Comparison of ENCODE assay signal across 1 cellular context in the genomic region with DNA sequence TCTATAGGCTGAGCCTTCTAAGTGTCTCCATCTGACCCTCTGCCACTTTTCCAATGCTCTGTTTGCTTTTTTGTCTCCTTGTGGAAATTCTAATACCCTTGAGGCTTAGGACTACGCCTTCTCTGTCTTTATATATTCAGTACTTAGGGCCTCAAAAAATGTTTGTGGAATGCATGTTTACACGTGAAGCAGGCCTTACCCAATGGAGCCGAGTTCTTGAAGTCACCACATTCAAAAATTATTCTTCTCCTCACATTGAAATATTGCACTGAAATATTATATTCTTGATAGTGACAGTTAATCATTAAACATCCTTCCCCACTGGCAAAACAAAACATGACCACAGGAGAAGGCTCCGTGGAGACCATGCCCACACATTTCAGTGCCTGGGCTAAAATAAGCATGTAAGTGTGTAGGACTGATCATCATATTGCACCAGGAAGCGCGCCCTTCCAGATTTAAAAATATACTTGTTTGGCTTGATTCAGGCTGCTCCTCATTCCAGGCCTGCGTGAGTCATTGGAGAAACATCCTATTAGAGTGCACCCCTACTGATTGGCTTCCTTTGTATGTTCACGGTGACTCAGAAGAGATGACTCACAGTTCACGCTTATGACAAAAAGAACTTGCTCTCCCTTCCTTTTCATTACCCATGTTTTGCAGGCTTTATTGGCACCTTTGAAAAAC.
TF ChIP-seq lines count a peak whose summit lies in the region.

No MANE protein-coding gene starts in this region.

TF ChIP-seq in HepG2, 621 proteins besides CTCF, POLR2A, EP300 and RAD21 (continued from another document and continues in another):
- TF ChIP-seq ZIK1 (CRISPR knock-in tag; IDR thresholded peaks at IDR 0.05; ENCODE audit: borderline replicate concordance, low read depth) (no peak), ZNF232 (CRISPR knock-in tag; IDR thresholded peaks at IDR 0.05; ENCODE audit: borderline replicate concordance) (no peak), ZBTB21 (CRISPR knock-in tag; IDR thresholded peaks at IDR 0.05) (peak; percentile 17; the same call in 1 of the 2 replicates), HHEX (CRISPR knock-in tag; IDR thresholded peaks at IDR 0.05) (0 out of 2 replicates have a peak, but pooled peaks have one; percentile 22), DNMT3B (CRISPR knock-in tag; conservative IDR thresholded peaks at IDR 0.05) (peak; percentile 95), ZBTB3 (CRISPR knock-in tag; IDR thresholded peaks at IDR 0.05; ENCODE audit: borderline replicate concordance, low read depth) (no peak), SUZ12 (IDR thresholded peaks at IDR 0.05; ENCODE audit: low read depth, low read length) (no peak), ZNF230 (CRISPR knock-in tag; IDR thresholded peaks at IDR 0.05) (no peak), STAT5B (CRISPR knock-in tag; IDR thresholded peaks at IDR 0.05) (no peak), AGO2 (optimal IDR thresholded peaks at IDR 0.05; ENCODE audit: low read depth, low read length) (no peak), KLF16 (CRISPR knock-in tag; IDR thresholded peaks at IDR 0.05) (0 out of 4 replicates have a peak, but pooled peaks of 1 of the 2 experiments have one; percentile 49), ZNF205 (CRISPR knock-in tag; IDR thresholded peaks at IDR 0.05) (no peak), REXO4 (CRISPR knock-in tag; IDR thresholded peaks at IDR 0.05; ENCODE audit: borderline replicate concordance) (no peak), ETV5 (CRISPR knock-in tag; IDR thresholded peaks at IDR 0.05; ENCODE audit: borderline replicate concordance) (peak; percentile 55; the same call in 1 of the 2 replicates), NKX3-1 (CRISPR knock-in tag; IDR thresholded peaks at IDR 0.05) (no peak), JARID2 (CRISPR knock-in tag; IDR thresholded peaks at IDR 0.05; ENCODE audit: insufficient replicate concordance) (no peak), PLRG1 (conservative IDR thresholded peaks at IDR 0.05) (no peak), GABPA (IDR thresholded peaks at IDR 0.05; ENCODE audit: low read depth, low read length) (no peak), GABPA (CRISPR knock-in tag; IDR thresholded peaks at IDR 0.05; ENCODE audit: low read depth) (0 out of 2 replicates have a peak, but pooled peaks have one; percentile 18), KMT2B (CRISPR knock-in tag; IDR thresholded peaks at IDR 0.05) (no peak; the same call in 1 of the 2 replicates), ZNF644 (CRISPR knock-in tag; IDR thresholded peaks at IDR 0.05; ENCODE audit: low read depth) (peak; percentile 74), ZFP36L1 (CRISPR knock-in tag; IDR thresholded peaks at IDR 0.05) (no peak), YEATS4 (CRISPR knock-in tag; IDR thresholded peaks at IDR 0.05; ENCODE audit: borderline replicate concordance) (0 out of 2 replicates have a peak, but pooled peaks have one; percentile 34), HNRNPLL (IDR thresholded peaks at IDR 0.05; ENCODE audit: low read depth, low read length, poor library complexity, severe bottlenecking) (no peak), FOXK2 (IDR thresholded peaks at IDR 0.05) (no peak), MED1 (CRISPR knock-in tag; IDR thresholded peaks at IDR 0.05) (peak; percentile 74), ZNF776 (CRISPR knock-in tag; IDR thresholded peaks at IDR 0.05) (no peak), SETDB1 (CRISPR knock-in tag; IDR thresholded peaks at IDR 0.05; ENCODE audit: borderline replicate concordance) (no peak), ZNF263 (CRISPR knock-in tag; IDR thresholded peaks at IDR 0.05) (no peak), ZNF792 (CRISPR knock-in tag; IDR thresholded peaks at IDR 0.05) (no peak), POLR2G (IDR thresholded peaks at IDR 0.05; ENCODE audit: low read depth, low read length) (no peak), ZNF510 (CRISPR knock-in tag; IDR thresholded peaks at IDR 0.05; ENCODE audit: low read depth) (no peak), ZNF234 (CRISPR knock-in tag; conservative IDR thresholded peaks at IDR 0.05) (no peak)
- TF ChIP-seq, protein P1, sequence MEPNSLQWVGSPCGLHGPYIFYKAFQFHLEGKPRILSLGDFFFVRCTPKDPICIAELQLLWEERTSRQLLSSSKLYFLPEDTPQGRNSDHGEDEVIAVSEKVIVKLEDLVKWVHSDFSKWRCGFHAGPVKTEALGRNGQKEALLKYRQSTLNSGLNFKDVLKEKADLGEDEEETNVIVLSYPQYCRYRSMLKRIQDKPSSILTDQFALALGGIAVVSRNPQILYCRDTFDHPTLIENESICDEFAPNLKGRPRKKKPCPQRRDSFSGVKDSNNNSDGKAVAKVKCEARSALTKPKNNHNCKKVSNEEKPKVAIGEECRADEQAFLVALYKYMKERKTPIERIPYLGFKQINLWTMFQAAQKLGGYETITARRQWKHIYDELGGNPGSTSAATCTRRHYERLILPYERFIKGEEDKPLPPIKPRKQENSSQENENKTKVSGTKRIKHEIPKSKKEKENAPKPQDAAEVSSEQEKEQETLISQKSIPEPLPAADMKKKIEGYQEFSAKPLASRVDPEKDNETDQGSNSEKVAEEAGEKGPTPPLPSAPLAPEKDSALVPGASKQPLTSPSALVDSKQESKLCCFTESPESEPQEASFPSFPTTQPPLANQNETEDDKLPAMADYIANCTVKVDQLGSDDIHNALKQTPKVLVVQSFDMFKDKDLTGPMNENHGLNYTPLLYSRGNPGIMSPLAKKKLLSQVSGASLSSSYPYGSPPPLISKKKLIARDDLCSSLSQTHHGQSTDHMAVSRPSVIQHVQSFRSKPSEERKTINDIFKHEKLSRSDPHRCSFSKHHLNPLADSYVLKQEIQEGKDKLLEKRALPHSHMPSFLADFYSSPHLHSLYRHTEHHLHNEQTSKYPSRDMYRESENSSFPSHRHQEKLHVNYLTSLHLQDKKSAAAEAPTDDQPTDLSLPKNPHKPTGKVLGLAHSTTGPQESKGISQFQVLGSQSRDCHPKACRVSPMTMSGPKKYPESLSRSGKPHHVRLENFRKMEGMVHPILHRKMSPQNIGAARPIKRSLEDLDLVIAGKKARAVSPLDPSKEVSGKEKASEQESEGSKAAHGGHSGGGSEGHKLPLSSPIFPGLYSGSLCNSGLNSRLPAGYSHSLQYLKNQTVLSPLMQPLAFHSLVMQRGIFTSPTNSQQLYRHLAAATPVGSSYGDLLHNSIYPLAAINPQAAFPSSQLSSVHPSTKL (CRISPR knock-in tag; IDR thresholded peaks at IDR 0.05), result peak; percentile 90
- TF ChIP-seq, protein P2, sequence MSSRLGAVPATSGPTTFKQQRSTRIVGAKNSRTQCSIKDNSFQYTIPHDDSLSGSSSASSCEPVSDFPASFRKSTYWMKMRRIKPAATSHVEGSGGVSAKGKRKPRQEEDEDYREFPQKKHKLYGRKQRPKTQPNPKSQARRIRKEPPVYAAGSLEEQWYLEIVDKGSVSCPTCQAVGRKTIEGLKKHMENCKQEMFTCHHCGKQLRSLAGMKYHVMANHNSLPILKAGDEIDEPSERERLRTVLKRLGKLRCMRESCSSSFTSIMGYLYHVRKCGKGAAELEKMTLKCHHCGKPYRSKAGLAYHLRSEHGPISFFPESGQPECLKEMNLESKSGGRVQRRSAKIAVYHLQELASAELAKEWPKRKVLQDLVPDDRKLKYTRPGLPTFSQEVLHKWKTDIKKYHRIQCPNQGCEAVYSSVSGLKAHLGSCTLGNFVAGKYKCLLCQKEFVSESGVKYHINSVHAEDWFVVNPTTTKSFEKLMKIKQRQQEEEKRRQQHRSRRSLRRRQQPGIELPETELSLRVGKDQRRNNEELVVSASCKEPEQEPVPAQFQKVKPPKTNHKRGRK (CRISPR knock-in tag; IDR thresholded peaks at IDR 0.05), result no peak
- TF ChIP-seq, protein P3, sequence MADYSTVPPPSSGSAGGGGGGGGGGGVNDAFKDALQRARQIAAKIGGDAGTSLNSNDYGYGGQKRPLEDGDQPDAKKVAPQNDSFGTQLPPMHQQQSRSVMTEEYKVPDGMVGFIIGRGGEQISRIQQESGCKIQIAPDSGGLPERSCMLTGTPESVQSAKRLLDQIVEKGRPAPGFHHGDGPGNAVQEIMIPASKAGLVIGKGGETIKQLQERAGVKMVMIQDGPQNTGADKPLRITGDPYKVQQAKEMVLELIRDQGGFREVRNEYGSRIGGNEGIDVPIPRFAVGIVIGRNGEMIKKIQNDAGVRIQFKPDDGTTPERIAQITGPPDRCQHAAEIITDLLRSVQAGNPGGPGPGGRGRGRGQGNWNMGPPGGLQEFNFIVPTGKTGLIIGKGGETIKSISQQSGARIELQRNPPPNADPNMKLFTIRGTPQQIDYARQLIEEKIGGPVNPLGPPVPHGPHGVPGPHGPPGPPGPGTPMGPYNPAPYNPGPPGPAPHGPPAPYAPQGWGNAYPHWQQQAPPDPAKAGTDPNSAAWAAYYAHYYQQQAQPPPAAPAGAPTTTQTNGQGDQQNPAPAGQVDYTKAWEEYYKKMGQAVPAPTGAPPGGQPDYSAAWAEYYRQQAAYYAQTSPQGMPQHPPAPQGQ (CRISPR knock-in tag; IDR thresholded peaks at IDR 0.05; ENCODE audit: borderline replicate concordance), result no peak
- TF ChIP-seq, protein P4, sequence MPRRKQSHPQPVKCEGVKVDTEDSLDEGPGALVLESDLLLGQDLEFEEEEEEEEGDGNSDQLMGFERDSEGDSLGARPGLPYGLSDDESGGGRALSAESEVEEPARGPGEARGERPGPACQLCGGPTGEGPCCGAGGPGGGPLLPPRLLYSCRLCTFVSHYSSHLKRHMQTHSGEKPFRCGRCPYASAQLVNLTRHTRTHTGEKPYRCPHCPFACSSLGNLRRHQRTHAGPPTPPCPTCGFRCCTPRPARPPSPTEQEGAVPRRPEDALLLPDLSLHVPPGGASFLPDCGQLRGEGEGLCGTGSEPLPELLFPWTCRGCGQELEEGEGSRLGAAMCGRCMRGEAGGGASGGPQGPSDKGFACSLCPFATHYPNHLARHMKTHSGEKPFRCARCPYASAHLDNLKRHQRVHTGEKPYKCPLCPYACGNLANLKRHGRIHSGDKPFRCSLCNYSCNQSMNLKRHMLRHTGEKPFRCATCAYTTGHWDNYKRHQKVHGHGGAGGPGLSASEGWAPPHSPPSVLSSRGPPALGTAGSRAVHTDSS (CRISPR knock-in tag; conservative IDR thresholded peaks at IDR 0.05), result no peak
- TF ChIP-seq, protein P5, sequence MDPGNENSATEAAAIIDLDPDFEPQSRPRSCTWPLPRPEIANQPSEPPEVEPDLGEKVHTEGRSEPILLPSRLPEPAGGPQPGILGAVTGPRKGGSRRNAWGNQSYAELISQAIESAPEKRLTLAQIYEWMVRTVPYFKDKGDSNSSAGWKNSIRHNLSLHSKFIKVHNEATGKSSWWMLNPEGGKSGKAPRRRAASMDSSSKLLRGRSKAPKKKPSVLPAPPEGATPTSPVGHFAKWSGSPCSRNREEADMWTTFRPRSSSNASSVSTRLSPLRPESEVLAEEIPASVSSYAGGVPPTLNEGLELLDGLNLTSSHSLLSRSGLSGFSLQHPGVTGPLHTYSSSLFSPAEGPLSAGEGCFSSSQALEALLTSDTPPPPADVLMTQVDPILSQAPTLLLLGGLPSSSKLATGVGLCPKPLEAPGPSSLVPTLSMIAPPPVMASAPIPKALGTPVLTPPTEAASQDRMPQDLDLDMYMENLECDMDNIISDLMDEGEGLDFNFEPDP (CRISPR knock-in tag; conservative IDR thresholded peaks at IDR 0.05), result no peak
- TF ChIP-seq, protein P6, sequence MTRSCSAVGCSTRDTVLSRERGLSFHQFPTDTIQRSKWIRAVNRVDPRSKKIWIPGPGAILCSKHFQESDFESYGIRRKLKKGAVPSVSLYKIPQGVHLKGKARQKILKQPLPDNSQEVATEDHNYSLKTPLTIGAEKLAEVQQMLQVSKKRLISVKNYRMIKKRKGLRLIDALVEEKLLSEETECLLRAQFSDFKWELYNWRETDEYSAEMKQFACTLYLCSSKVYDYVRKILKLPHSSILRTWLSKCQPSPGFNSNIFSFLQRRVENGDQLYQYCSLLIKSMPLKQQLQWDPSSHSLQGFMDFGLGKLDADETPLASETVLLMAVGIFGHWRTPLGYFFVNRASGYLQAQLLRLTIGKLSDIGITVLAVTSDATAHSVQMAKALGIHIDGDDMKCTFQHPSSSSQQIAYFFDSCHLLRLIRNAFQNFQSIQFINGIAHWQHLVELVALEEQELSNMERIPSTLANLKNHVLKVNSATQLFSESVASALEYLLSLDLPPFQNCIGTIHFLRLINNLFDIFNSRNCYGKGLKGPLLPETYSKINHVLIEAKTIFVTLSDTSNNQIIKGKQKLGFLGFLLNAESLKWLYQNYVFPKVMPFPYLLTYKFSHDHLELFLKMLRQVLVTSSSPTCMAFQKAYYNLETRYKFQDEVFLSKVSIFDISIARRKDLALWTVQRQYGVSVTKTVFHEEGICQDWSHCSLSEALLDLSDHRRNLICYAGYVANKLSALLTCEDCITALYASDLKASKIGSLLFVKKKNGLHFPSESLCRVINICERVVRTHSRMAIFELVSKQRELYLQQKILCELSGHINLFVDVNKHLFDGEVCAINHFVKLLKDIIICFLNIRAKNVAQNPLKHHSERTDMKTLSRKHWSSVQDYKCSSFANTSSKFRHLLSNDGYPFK (CRISPR knock-in tag; IDR thresholded peaks at IDR 0.05; ENCODE audit: borderline replicate concordance), result no peak
- TF ChIP-seq, protein P7, sequence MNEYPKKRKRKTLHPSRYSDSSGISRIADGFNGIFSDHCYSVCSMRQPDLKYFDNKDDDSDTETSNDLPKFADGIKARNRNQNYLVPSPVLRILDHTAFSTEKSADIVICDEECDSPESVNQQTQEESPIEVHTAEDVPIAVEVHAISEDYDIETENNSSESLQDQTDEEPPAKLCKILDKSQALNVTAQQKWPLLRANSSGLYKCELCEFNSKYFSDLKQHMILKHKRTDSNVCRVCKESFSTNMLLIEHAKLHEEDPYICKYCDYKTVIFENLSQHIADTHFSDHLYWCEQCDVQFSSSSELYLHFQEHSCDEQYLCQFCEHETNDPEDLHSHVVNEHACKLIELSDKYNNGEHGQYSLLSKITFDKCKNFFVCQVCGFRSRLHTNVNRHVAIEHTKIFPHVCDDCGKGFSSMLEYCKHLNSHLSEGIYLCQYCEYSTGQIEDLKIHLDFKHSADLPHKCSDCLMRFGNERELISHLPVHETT (CRISPR knock-in tag; conservative IDR thresholded peaks at IDR 0.05), result no peak
- TF ChIP-seq, protein P8, sequence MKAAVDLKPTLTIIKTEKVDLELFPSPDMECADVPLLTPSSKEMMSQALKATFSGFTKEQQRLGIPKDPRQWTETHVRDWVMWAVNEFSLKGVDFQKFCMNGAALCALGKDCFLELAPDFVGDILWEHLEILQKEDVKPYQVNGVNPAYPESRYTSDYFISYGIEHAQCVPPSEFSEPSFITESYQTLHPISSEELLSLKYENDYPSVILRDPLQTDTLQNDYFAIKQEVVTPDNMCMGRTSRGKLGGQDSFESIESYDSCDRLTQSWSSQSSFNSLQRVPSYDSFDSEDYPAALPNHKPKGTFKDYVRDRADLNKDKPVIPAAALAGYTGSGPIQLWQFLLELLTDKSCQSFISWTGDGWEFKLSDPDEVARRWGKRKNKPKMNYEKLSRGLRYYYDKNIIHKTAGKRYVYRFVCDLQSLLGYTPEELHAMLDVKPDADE (CRISPR knock-in tag; IDR thresholded peaks at IDR 0.05), result no peak
- TF ChIP-seq, protein P9, sequence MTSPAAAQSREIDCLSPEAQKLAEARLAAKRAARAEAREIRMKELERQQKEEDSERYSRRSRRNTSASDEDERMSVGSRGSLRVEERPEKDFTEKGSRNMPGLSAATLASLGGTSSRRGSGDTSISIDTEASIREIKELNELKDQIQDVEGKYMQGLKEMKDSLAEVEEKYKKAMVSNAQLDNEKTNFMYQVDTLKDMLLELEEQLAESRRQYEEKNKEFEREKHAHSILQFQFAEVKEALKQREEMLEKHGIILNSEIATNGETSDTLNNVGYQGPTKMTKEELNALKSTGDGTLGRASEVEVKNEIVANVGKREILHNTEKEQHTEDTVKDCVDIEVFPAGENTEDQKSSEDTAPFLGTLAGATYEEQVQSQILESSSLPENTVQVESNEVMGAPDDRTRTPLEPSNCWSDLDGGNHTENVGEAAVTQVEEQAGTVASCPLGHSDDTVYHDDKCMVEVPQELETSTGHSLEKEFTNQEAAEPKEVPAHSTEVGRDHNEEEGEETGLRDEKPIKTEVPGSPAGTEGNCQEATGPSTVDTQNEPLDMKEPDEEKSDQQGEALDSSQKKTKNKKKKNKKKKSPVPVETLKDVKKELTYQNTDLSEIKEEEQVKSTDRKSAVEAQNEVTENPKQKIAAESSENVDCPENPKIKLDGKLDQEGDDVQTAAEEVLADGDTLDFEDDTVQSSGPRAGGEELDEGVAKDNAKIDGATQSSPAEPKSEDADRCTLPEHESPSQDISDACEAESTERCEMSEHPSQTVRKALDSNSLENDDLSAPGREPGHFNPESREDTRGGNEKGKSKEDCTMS (CRISPR knock-in tag; conservative IDR thresholded peaks at IDR 0.05), result no peak
